Comparison of ENCODE assay signal across 9 cellular contexts in the genomic region with DNA sequence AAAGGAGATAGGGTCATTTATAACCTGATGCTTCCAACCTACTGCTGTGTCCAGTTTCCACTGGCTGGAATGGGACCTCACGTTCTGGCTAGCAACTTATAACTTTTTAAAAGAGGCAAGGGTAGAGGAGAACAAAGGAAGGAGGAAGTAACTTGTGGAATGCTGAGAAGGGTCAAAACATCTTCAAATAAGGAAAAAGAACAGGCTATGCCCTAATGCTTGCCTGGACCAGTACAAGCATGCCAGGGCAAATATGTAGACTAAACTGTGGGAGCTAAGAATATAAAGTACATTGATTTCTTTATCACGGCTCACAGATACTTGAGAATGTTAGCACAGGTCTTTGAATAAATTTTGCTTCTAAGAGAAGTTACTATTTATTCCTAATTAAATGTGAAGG. TPM values are rescaled to one million over a fixed set of nuclear protein-coding genes. Genes with fewer than 3 reads are reported as not detected.
A peak's percentile ranks its signal among the peaks of the same experiment; 100 is the strongest.
DNase-seq lines count a peak whose midpoint lies in the region; ATAC-seq and TF ChIP-seq lines count a peak whose summit lies in the region.
"Had no signal": no experiment of that assay in that cellular context is flagged by ENCODE, and none has a peak within 500 bp of the region (broad histone marks: within the 10 kb centered on the region; RNA-seq: fewer than 3 reads in every experiment).

No MANE protein-coding gene starts in this region.

- DNase-seq in HL-60 (ENCODE audit: low read depth in 1 of 2, low spot score in 1 of 2): no peak
- DNase-seq in astrocyte of the spinal cord (ENCODE audit: low read depth, low spot score): peak; percentile 7
- no peak for DNase-seq in mesendoderm
- no peak for DNase-seq in HuH-7 (ENCODE audit: low spot score)
- DNase-seq in stimulated activated naive CD4-positive, alpha-beta T cell (lab: John Stamatoyannopoulos, UW): no peak
- DNase-seq in DMS153 (lab: John Stamatoyannopoulos, UW): no peak
- DNase-seq: NCI-H1694 had no signal

- no peak for ATAC-seq in HG03469 (IDR thresholded peaks at IDR 0.05; ENCODE audit: unreplicated experiment)

- peak overlapping the region; percentile 9 for H3K56ac ChIP-seq in mesendoderm (ENCODE audit: low read length)

- peaks cover 5% of the 10 kb centered on the region for H3K79me1 ChIP-seq in mesendoderm (ENCODE audit: low read length)

- H2BK120ac ChIP-seq in mesendoderm (ENCODE audit: low read depth, low read length): no peak overlapping the region

- H2BK5ac ChIP-seq in mesendoderm (ENCODE audit: low read length): no peak overlapping the region

- no peaks in the 10 kb centered on the region for H3K9me3 ChIP-seq in BLaER1

- H2BK15ac ChIP-seq in mesendoderm (replicated peaks; ENCODE audit: low read depth): no peak overlapping the region

- H3K9ac ChIP-seq in BLaER1 (peak overlapping the region; percentile 47; the same call in 1 of the 2 replicates), mesendoderm (ENCODE audit: low read length) (no peak overlapping the region)

- H3K27me3 ChIP-seq in BLaER1 (no peaks in the 10 kb centered on the region), HL-60 (ENCODE audit: insufficient read depth, poor library complexity, severe bottlenecking) (no peaks in the 10 kb centered on the region), mesendoderm (ENCODE audit: insufficient read depth, low read length, poor library complexity) (no peaks in the 10 kb centered on the region)

- no peak overlapping the region for H3K23ac ChIP-seq in mesendoderm (ENCODE audit: low read length)

- no peak overlapping the region for H2AK5ac ChIP-seq in mesendoderm (ENCODE audit: low read length)

- H3K36me3 ChIP-seq in BLaER1: peaks cover 20% of the 10 kb centered on the region
- peaks cover 5% of the 10 kb centered on the region for H3K36me3 ChIP-seq in mesendoderm (ENCODE audit: control insufficient read depth, insufficient read depth, low read length)

- in situ Hi-C loops in astrocyte of the spinal cord (cut with HindIII; ENCODE audit: low sequenced_read_pairs): no loop called here

- H3K27ac ChIP-seq in BLaER1 (peak overlapping the region; percentile 96), HL-60 (replicated peaks) (peak overlapping the region; percentile 99), mesendoderm (ENCODE audit: low read depth, low read length) (no peak overlapping the region)

- no peak overlapping the region for H3K18ac ChIP-seq in mesendoderm (ENCODE audit: low read length)

- H3K4me2 ChIP-seq in BLaER1 (peak overlapping the region; percentile 71), mesendoderm (ENCODE audit: low read length) (no peak overlapping the region)

- no peaks in the 10 kb centered on the region for H4K20me1 ChIP-seq in BLaER1

- H4K5ac ChIP-seq in mesendoderm (ENCODE audit: low read length): no peak overlapping the region

- no peak overlapping the region for H4K8ac ChIP-seq in mesendoderm (ENCODE audit: low read depth, low read length)

- H3K4me1 ChIP-seq in BLaER1: peaks cover 29% of the 10 kb centered on the region
- H3K4me1 ChIP-seq in mesendoderm (ENCODE audit: control insufficient read depth, low read depth, low read length): no peaks in the 10 kb centered on the region

- H3K4me3 ChIP-seq in BLaER1 (peak overlapping the region; percentile 86; the same call in 1 of the 2 replicates), HL-60 (replicated peaks; ENCODE audit: insufficient read depth, low read length) (no peak overlapping the region), astrocyte of the spinal cord (ENCODE audit: low read depth, low read length) (no peak overlapping the region), mesendoderm (ENCODE audit: low read length) (no peak overlapping the region)

- WGBS in mesendoderm (ENCODE audit: extremely low coverage, insufficient coverage, low lambda C conversion rate): no CpG with 5 or more reads among the region's 2 CpGs

- H3K4ac ChIP-seq in mesendoderm (ENCODE audit: low read depth, low read length): no peak overlapping the region

- peaks cover 13% of the 10 kb centered on the region for H3K79me2 ChIP-seq in mesendoderm (ENCODE audit: control insufficient read depth, insufficient read depth, low read length)

- no peak for TF ChIP-seq CTCF in HL-60 (IDR thresholded peaks at IDR 0.05; ENCODE audit: insufficient read depth, low read length)
- TF ChIP-seq CTCF in astrocyte of the spinal cord (IDR thresholded peaks at IDR 0.05; ENCODE audit: low read depth, low read length): no peak

RNA-seq across cellular contexts. Expression of gene ZNF561, which starts 1.5 kb away (rescaled TPM):
- polyA plus RNA-seq in mesendoderm (2013, experiment 1 of 2): 33.8 TPM
- 30.5 TPM for polyA plus RNA-seq in mesendoderm (2013, experiment 2 of 2)

RNA-seq across cellular contexts. Expression of gene ZNF121, which starts 38.2 kb away (rescaled TPM):
- 56.1 TPM for polyA plus RNA-seq in mesendoderm (2013, experiment 1 of 2)
- 53.7 TPM for polyA plus RNA-seq in mesendoderm (2013, experiment 2 of 2)

RNA-seq across cellular contexts. Expression of gene ZNF562, which starts 52.4 kb away (rescaled TPM):
- polyA plus RNA-seq in mesendoderm (2013, experiment 1 of 2): 11.4 TPM
- 11.6 TPM for polyA plus RNA-seq in mesendoderm (2013, experiment 2 of 2)
